In genomic region chr15:99631256-99631655, GRCh38 we compare ENCODE assay signal across 8 cellular contexts.
DNase-seq lines count a peak whose midpoint lies in the region; ATAC-seq, FAIRE-seq and TF ChIP-seq lines count a peak whose summit lies in the region.

No MANE protein-coding gene starts in this region.

- no peaks in the 10 kb centered on the region for H3K27me3 ChIP-seq in right cardiac atrium (ENCODE audit: control insufficient read depth, insufficient read depth)

- H3K27me3 Mint-ChIP-seq in immature natural killer cell (ENCODE audit: low read depth in 3 of 3) = peaks cover 0 to 2% (median 0%) of the 10 kb centered on the region in 3 donors

- WGBS in right cardiac atrium = 2% methylated on average over 2 of the region's 2 CpGs

- no peaks in the 10 kb centered on the region for H3K9me3 ChIP-seq in right cardiac atrium (ENCODE audit: control insufficient read depth, low read length)

- peaks cover 13 to 21% (median 16%) of the 10 kb centered on the region in 3 donors for H3K36me3 Mint-ChIP-seq in immature natural killer cell

- H3K4me3 ChIP-seq in right cardiac atrium (ENCODE audit: low read length) (no peak overlapping the region), coronary artery (no peak overlapping the region)

- ATAC-seq in GM21619 (IDR thresholded peaks at IDR 0.05; ENCODE audit: unreplicated experiment) (peak; percentile 94), right cardiac atrium (peak; percentile 61 to 65)

- no peak overlapping the region for H3K4me3 Mint-ChIP-seq in immature natural killer cell

- H3K27ac ChIP-seq in right cardiac atrium (ENCODE audit: low read length) (no peak overlapping the region), coronary artery (peak overlapping the region in 1 of 2 donors; percentile 61)

- no peak for TF ChIP-seq CTCF in coronary artery (IDR thresholded peaks at IDR 0.05)

- no peak for TF ChIP-seq POLR2A in GM12892 (IDR thresholded peaks at IDR 0.05; ENCODE audit: low read depth, low read length)

- H3K4me1 Mint-ChIP-seq in immature natural killer cell = peaks cover 20 to 48% of the 10 kb centered on the region in 2 donors

- FAIRE-seq in GM12892 (lab: Jason Lieb, UNC) = peak; percentile 94

- H3K9me3 Mint-ChIP-seq in immature natural killer cell = peaks cover 0 to 5% (median 0%) of the 10 kb centered on the region in 6 donors

- intact Hi-C loops in right cardiac atrium (cut with DNase I) = no loop called here

- H3K4me1 ChIP-seq in right cardiac atrium (ENCODE audit: control insufficient read depth, insufficient read depth, low read length) = peaks cover 6% of the 10 kb centered on the region

- DNase-seq in GM12892 (ENCODE audit: insufficient read length) = peak; percentile 15
- DNase-seq in Kasumi-1 (lab: John Stamatoyannopoulos, UW) = peak; percentile 61 to 70
- DNase-seq in right cardiac atrium = peak in 1 of 3 donors; percentile 33
- no peak for DNase-seq in immature natural killer cell
- no peak for DNase-seq in DMS153 treated with DMSO at 0.1 percent for 48 hours (lab: John Stamatoyannopoulos, UW; ENCODE audit: unreplicated experiment)
- no peak for DNase-seq in coronary artery (ENCODE audit: low spot score)
- DNase-seq in SW 1271 (lab: John Stamatoyannopoulos, UW) = no peak

- H3K27ac Mint-ChIP-seq in immature natural killer cell = no peak overlapping the region

Comparison
In these comparisons a context has a peak if more than half of its experiments do, and no peak if none do; other contexts are left out.
1. DNase-seq: peak in GM12892 (single experiment) and Kasumi-1 (2 of 2); none in immature natural killer cell (0 of 3), DMS153 treated with DMSO at 0.1 percent for 48 hours (single experiment), coronary artery (single experiment) and SW 1271 (0 of 2).